In genomic region chr19:18626906-18627305, GRCh38 we compare ENCODE assay signal across 1 cellular context.
A peak's percentile ranks its signal among the peaks of the same experiment; 100 is the strongest.
TF ChIP-seq lines count a peak whose summit lies in the region.

No MANE protein-coding gene starts in this region.

TF ChIP-seq in K562, 482 proteins besides CTCF, POLR2A, EP300 and RAD21:
- TF ChIP-seq MLX (CRISPR knock-in tag; conservative IDR thresholded peaks at IDR 0.05) = no peak
- TF ChIP-seq ZNF280A (IDR thresholded peaks at IDR 0.05; ENCODE audit: low read depth, partially characterized antibody) = no peak
- no peak for TF ChIP-seq ELK3 (CRISPR knock-in tag; IDR thresholded peaks at IDR 0.05)
- TF ChIP-seq ZBTB8A (IDR thresholded peaks at IDR 0.05; ENCODE audit: partially characterized antibody) = no peak
- no peak for TF ChIP-seq SMC3 (conservative IDR thresholded peaks at IDR 0.05; ENCODE audit: insufficient read depth, low read depth, low read length)
- no peak for TF ChIP-seq ZKSCAN8 (CRISPR knock-in tag; IDR thresholded peaks at IDR 0.05)
- peak; percentile 78 for TF ChIP-seq RFX1 (IDR thresholded peaks at IDR 0.05)
